Comparison of ENCODE assay signal across 8 cellular contexts in the genomic region with DNA sequence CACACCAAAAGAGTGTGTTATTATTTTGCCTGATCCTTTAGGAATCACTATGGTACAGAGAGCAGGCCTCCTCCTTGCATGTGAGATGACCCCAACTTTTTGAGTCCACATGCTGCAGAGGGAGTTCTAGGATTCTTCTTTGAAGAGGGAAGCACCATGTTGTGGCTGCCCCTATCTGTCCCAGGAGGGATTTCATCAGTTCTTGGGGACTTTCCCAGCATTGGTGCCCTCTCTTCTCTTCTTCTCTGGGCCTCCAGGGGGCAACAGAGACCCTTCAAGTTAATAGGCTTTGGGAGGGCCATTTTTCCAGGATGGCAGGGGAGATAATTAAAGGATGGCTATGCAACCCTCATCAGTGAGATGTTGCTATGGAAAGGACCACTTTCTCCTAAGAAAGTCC. TPM values are rescaled to one million over a fixed set of nuclear protein-coding genes. Genes with fewer than 3 reads are reported as not detected.
DNase-seq lines count a peak whose midpoint lies in the region; ATAC-seq and TF ChIP-seq lines count a peak whose summit lies in the region.

No MANE protein-coding gene starts in this region.

- H2AFZ ChIP-seq in GM23248 = no peak overlapping the region

- no peaks in the 10 kb centered on the region for H3K27me3 Mint-ChIP-seq in chondrocyte (ENCODE audit: low read depth)
- peaks cover 3% of the 10 kb centered on the region for H3K27me3 Mint-ChIP-seq in stimulated activated naive CD8-positive, alpha-beta T cell treated with anti-CD3 and anti-CD28 coated beads, Interleukin-15, amount 100 ng/mL, for 72 hours

- TF ChIP-seq CTCF in LNCaP clone FGC (IDR thresholded peaks at IDR 0.05; ENCODE audit: control insufficient read depth, extremely low read depth, insufficient read depth) (peak; percentile 41), chondrocyte (IDR thresholded peaks at IDR 0.05) (peak; percentile 65), prostate gland (IDR thresholded peaks at IDR 0.05) (no peak)

- intact Hi-C loops in prostate gland (cut with DNase I) = no loop called here

- H3K4me1 Mint-ChIP-seq in chondrocyte (ENCODE audit: low read depth) = peaks cover 9% of the 10 kb centered on the region
- peaks cover 8% of the 10 kb centered on the region for H3K4me1 Mint-ChIP-seq in stimulated activated naive CD8-positive, alpha-beta T cell treated with anti-CD3 and anti-CD28 coated beads, Interleukin-15, amount 100 ng/mL, for 72 hours

- no peak overlapping the region for H3K27ac Mint-ChIP-seq in chondrocyte (ENCODE audit: unreplicated experiment)
- peak overlapping the region; percentile 89 to 90 for H3K27ac Mint-ChIP-seq in stimulated activated naive CD8-positive, alpha-beta T cell treated with anti-CD3 and anti-CD28 coated beads, Interleukin-15, amount 100 ng/mL, for 72 hours

- in situ Hi-C loops in GM23248 (cut with MboI) = no loop called here

- peak; percentile 92 for ATAC-seq in stimulated activated naive CD8-positive, alpha-beta T cell treated with anti-CD3 and anti-CD28 coated beads, Interleukin-15, amount 100 ng/mL, for 72 hours

- no peaks in the 10 kb centered on the region for H3K79me2 ChIP-seq in GM23248 (ENCODE audit: insufficient read depth)

- DNase-seq in stimulated activated CD4-positive, alpha-beta T cell treated with anti-CD3 and anti-CD28 coated beads, Interleukin-4, amount 100 ng/mL, for 1 hour = peak; percentile 3
- no peak for DNase-seq in stimulated activated CD4-positive, alpha-beta T cell treated with anti-CD3 and anti-CD28 coated beads, Interleukin-4, amount 100 ng/mL, for 24 hours
- peak; percentile 62 for DNase-seq in GM23248
- no peak for DNase-seq in LNCaP clone FGC (ENCODE audit: low read depth)
- DNase-seq in chondrocyte (ENCODE audit: low spot score) = no peak
- DNase-seq in stimulated activated naive CD8-positive, alpha-beta T cell treated with anti-CD3 and anti-CD28 coated beads, Interleukin-15, amount 100 ng/mL, for 72 hours = peak; percentile 43 to 64
- DNase-seq in prostate gland (ENCODE audit: low spot score) = no peak
- DNase-seq in foreskin melanocyte = no peak

- no peaks in the 10 kb centered on the region for H3K9me2 ChIP-seq in GM23248 (ENCODE audit: insufficient read depth)

- no peaks in the 10 kb centered on the region for H3K27me3 ChIP-seq in GM23248 (replicated peaks; ENCODE audit: insufficient read depth)
- no peaks in the 10 kb centered on the region for H3K27me3 ChIP-seq in prostate gland (replicated peaks; ENCODE audit: insufficient read depth)

- H3K4me3 ChIP-seq in GM23248 (no peak overlapping the region), LNCaP clone FGC (ENCODE audit: low read depth, low read length) (no peak overlapping the region), prostate gland (no peak overlapping the region)

- H3K4me2 ChIP-seq in GM23248 (ENCODE audit: unreplicated experiment) = no peak overlapping the region

- no peaks in the 10 kb centered on the region for H3K9me3 ChIP-seq in GM23248 (ENCODE audit: low read depth)
- no peaks in the 10 kb centered on the region for H3K9me3 ChIP-seq in prostate gland

- TF ChIP-seq POLR2A in prostate gland (IDR thresholded peaks at IDR 0.05) = no peak

- H3K27ac ChIP-seq in GM23248 = no peak overlapping the region
- no peak overlapping the region for H3K27ac ChIP-seq in prostate gland

- H3K9ac ChIP-seq in GM23248 = no peak overlapping the region

- H3K36me3 Mint-ChIP-seq in chondrocyte (ENCODE audit: low read depth) = no peaks in the 10 kb centered on the region

- H3K4me1 ChIP-seq in GM23248 (ENCODE audit: insufficient read depth) (peaks cover 16% of the 10 kb centered on the region), prostate gland (replicated peaks) (no peaks in the 10 kb centered on the region)

- H3F3A ChIP-seq in GM23248 (ENCODE audit: insufficient read depth) = peaks cover 34% of the 10 kb centered on the region

- no peaks in the 10 kb centered on the region for H4K20me1 ChIP-seq in GM23248 (ENCODE audit: insufficient read depth)

- H3K4me3 Mint-ChIP-seq in chondrocyte (ENCODE audit: unreplicated experiment) = no peak overlapping the region
- no peak overlapping the region for H3K4me3 Mint-ChIP-seq in stimulated activated naive CD8-positive, alpha-beta T cell treated with anti-CD3 and anti-CD28 coated beads, Interleukin-15, amount 100 ng/mL, for 72 hours

- H3K36me3 ChIP-seq in GM23248 (ENCODE audit: low read depth) = no peaks in the 10 kb centered on the region
- no peaks in the 10 kb centered on the region for H3K36me3 ChIP-seq in prostate gland

- no peaks in the 10 kb centered on the region for H3K9me3 Mint-ChIP-seq in chondrocyte (ENCODE audit: low read depth)
- no peaks in the 10 kb centered on the region for H3K9me3 Mint-ChIP-seq in stimulated activated naive CD8-positive, alpha-beta T cell treated with anti-CD3 and anti-CD28 coated beads, Interleukin-15, amount 100 ng/mL, for 72 hours

RNA-seq across cellular contexts. Expression of gene MMP1, which starts 3.6 kb away (rescaled TPM):
- 53.2 and 68.3 TPM in 2 replicates for total RNA-seq in GM23248 (2014; rRNA removed; shearing (Covaris generic))
- 34.5 and 37.9 TPM in 2 replicates for polyA plus RNA-seq in GM23248 (2016; fragmentation: Nextera tagmentation; extraction: Ambion mirVana)
- total RNA-seq in chondrocyte (0.60 to 4.1 TPM (median 3.9 TPM) in 3 replicates), prostate gland (1 to 10 TPM in 1 of 2 donors, not detected in 1; 1.2 TPM)

RNA-seq across cellular contexts. Expression of gene MMP10, which starts 14.0 kb away (rescaled TPM):
- 0.97 and 2.3 TPM in 2 replicates for total RNA-seq in GM23248 (2014; rRNA removed; shearing (Covaris generic))
- polyA plus RNA-seq in GM23248 (2016; fragmentation: Nextera tagmentation; extraction: Ambion mirVana) = 1.0 and 1.1 TPM in 2 replicates
- total RNA-seq in chondrocyte (0.15 to 0.26 TPM in 2 of 3 replicates, not detected in the other), prostate gland (1 to 10 TPM in 1 of 2 donors, under 1 TPM in 1; 0.18 to 3.6 TPM)

RNA-seq across cellular contexts. Expression of gene MMP3, which starts 49.0 kb away (rescaled TPM):
- total RNA-seq in GM23248 (2014; rRNA removed; shearing (Covaris generic)) = 16.1 and 19.1 TPM in 2 replicates
- polyA plus RNA-seq in GM23248 (2016; fragmentation: Nextera tagmentation; extraction: Ambion mirVana) = 18.8 and 24.4 TPM in 2 replicates
- total RNA-seq in chondrocyte (not detected in 3 replicates), prostate gland (under 1 TPM in 1 of 2 donors, not detected in 1; 0.41 TPM)

Comparison
In these comparisons a context has a peak if more than half of its experiments do, and no peak if none do; other contexts are left out.
1. DNase-seq: peak in stimulated activated CD4-positive, alpha-beta T cell treated with anti-CD3 and anti-CD28 coated beads, Interleukin-4, amount 100 ng/mL, for 1 hour (single experiment), GM23248 (single experiment) and stimulated activated naive CD8-positive, alpha-beta T cell treated with anti-CD3 and anti-CD28 coated beads, Interleukin-15, amount 100 ng/mL, for 72 hours (2 of 2); none in stimulated activated CD4-positive, alpha-beta T cell treated with anti-CD3 and anti-CD28 coated beads, Interleukin-4, amount 100 ng/mL, for 24 hours (single experiment), LNCaP clone FGC (single experiment), chondrocyte (single experiment), prostate gland (single experiment) and foreskin melanocyte (single experiment).
2. CTCF ChIP-seq: peak in LNCaP clone FGC (single experiment) and chondrocyte (single experiment); none in prostate gland (0 of 4).
3. RNA of gene MMP1, which starts 3.6 kb away (total RNA-seq): 53.2 to 68.3 TPM in GM23248; 0.60 to 4.1 TPM in chondrocyte and 1.2 TPM in prostate gland; every median in the first group is over 10 times any median in the second.
4. RNA of gene MMP3, which starts 49.0 kb away (total RNA-seq): 16.1 to 19.1 TPM in GM23248; 0.41 TPM in prostate gland and not detected in chondrocyte; every median in the first group is over 10 times any median in the second.